ENCODE assay signal across 17 cellular contexts in genomic region chr18:47832348-47832747, GRCh38.
DNase-seq lines count a peak whose midpoint lies in the region; ATAC-seq and TF ChIP-seq lines count a peak whose summit lies in the region.
"Had no signal": no experiment of that assay in that cellular context is flagged by ENCODE, and none has a peak within 500 bp of the region (broad histone marks: within the 10 kb centered on the region; RNA-seq: fewer than 3 reads in every experiment).

No MANE protein-coding gene starts in this region.

- H3K4me1 ChIP-seq in IMR-90 (ENCODE audit: control insufficient read depth, insufficient read depth, low read length) (peaks cover 2% of the 10 kb centered on the region; the same call in 1 of the 2 replicates), OCI-LY7 (ENCODE audit: insufficient read depth, low read length, poor library complexity, severe bottlenecking) (no peaks in the 10 kb centered on the region)
- H3K4me1 ChIP-seq: SJCRH30 had no signal

- H4K8ac ChIP-seq in IMR-90 (ENCODE audit: low read depth in 2 of 2, low read length in 2 of 2) = no peak overlapping the region

- H3K79me1 ChIP-seq in IMR-90 (ENCODE audit: low read depth in 1 of 2, low read length in 2 of 2) = no peaks in the 10 kb centered on the region

- no CpG with 5 or more reads among the region's 1 CpG for WGBS in IMR-90 (ENCODE audit: extremely low coverage in 2 of 2, insufficient read length in 1 of 2), 2 experiments

- TF ChIP-seq CTCF in BJ (IDR thresholded peaks at IDR 0.05; ENCODE audit: insufficient read depth, low read depth, low read length) (no peak), IMR-90 (conservative IDR thresholded peaks at IDR 0.05; ENCODE audit: low read depth, low read length) (no peak), chondrocyte (IDR thresholded peaks at IDR 0.05) (no peak), OCI-LY7 (conservative IDR thresholded peaks at IDR 0.05; ENCODE audit: low read length) (no peak)

- ATAC-seq in IMR-90 (ENCODE audit: low read depth) = peak; percentile 51; the same call in 1 of the 2 replicates
- ATAC-seq in GM21619 (IDR thresholded peaks at IDR 0.05; ENCODE audit: unreplicated experiment) = no peak
- ATAC-seq: HepG2 had no signal

- H2AK9ac ChIP-seq in IMR-90 (replicated peaks; ENCODE audit: low read depth, low read length, poor library complexity) = no peak overlapping the region

- H3K36me3 Mint-ChIP-seq in chondrocyte (ENCODE audit: low read depth) = peaks cover 12% of the 10 kb centered on the region

- in situ Hi-C loops in IMR-90 (cut with MboI; ENCODE audit: low sequenced_read_pairs) = no loop called here

- no peaks in the 10 kb centered on the region for H3K27me3 Mint-ChIP-seq in chondrocyte (ENCODE audit: low read depth)

- H3K9me2 ChIP-seq in OCI-LY7 (ENCODE audit: insufficient read depth, low read length) = no peaks in the 10 kb centered on the region

- no peak overlapping the region for H2BK20ac ChIP-seq in IMR-90 (ENCODE audit: low read depth, low read length)

- no peaks in the 10 kb centered on the region for H3K9me1 ChIP-seq in IMR-90 (ENCODE audit: insufficient read depth, low read length)

- no peak overlapping the region for H3K27ac ChIP-seq in IMR-90 (ENCODE audit: insufficient read depth, low read length)
- no peak overlapping the region for H3K27ac ChIP-seq in OCI-LY7 (ENCODE audit: low read depth, low read length, poor library complexity, severe bottlenecking)
- H3K27ac ChIP-seq: KMS-11, PC-9, SJCRH30 had no signal

- H3K4me2 ChIP-seq in IMR-90 (ENCODE audit: low read depth, low read length) (no peak overlapping the region), OCI-LY7 (ENCODE audit: low read length) (no peak overlapping the region)
- H3K4me2 ChIP-seq: KMS-11, PC-9 had no signal

- no peak overlapping the region for H3K14ac ChIP-seq in IMR-90 (replicated peaks; ENCODE audit: low read depth, low read length)

- H3K23ac ChIP-seq in IMR-90 (ENCODE audit: low read depth, low read length) = no peak overlapping the region

- H4K5ac ChIP-seq in IMR-90 (ENCODE audit: low read depth, low read length) = no peak overlapping the region

- H3K9me3 ChIP-seq in IMR-90 (ENCODE audit: control insufficient read depth, insufficient read depth, low read length) (no peaks in the 10 kb centered on the region), OCI-LY7 (ENCODE audit: low read length) (no peaks in the 10 kb centered on the region)
- H3K9me3 ChIP-seq: SJCRH30 had no signal

- H3K27me3 ChIP-seq in BJ (ENCODE audit: control insufficient read depth, insufficient read depth, low read length) (no peaks in the 10 kb centered on the region), IMR-90 (ENCODE audit: control insufficient read depth, insufficient read depth, low read length) (no peaks in the 10 kb centered on the region)
- H3K27me3 ChIP-seq: SJCRH30 had no signal

- H2BK15ac ChIP-seq in IMR-90 (ENCODE audit: low read depth, low read length) = no peak overlapping the region

- DNase-seq in BJ (ENCODE audit: low read depth) (peak; percentile 17), IMR-90 (peak; percentile 9), chondrocyte (ENCODE audit: low spot score) (no peak), non-pigmented ciliary epithelial cell (ENCODE audit: low read depth) (peak; percentile 8), OCI-LY7 (ENCODE audit: low spot score) (no peak), SIG-M5 treated with dmso at 0.1 percent for 504 hours (lab: John Stamatoyannopoulos, UW; ENCODE audit: unreplicated experiment) (no peak)
- DNase-seq: C1 segment of cervical spinal cord, DMS79 treated with DMSO at 0.1 percent for 48 hours, H9, NCI-H1417 treated with DMSO at 0.1 percent for 48 hours, NCI-H226, NCI-H524 treated with DMSO at 0.1 percent for 48 hours, PC-9, SJCRH30 had no signal

- no peak overlapping the region for H3K18ac ChIP-seq in IMR-90 (ENCODE audit: low read depth, low read length)

- BruUV-seq in IMR-90 (replicated peaks; lab: Mats Ljungman, UMichigan) (no TSS peak), OCI-LY7 (replicated peaks; lab: Mats Ljungman, UMichigan) (no TSS peak)

- dilution Hi-C loops in IMR-90 (cut with HindIII; ENCODE audit: low sequenced_read_pairs, unreplicated experiment) = no loop called here

- no peak for TF ChIP-seq RAD21 in IMR-90 (IDR thresholded peaks at IDR 0.05; ENCODE audit: low read length)

- POLR2A ChIA-PET in BJ (lab: Charles Lee) (no interaction called here), IMR-90 (lab: Charles Lee; ENCODE audit: unreplicated experiment) (no interaction called here), OCI-LY7 (lab: Charles Lee) (no interaction called here)

- no peaks in the 10 kb centered on the region for H3K9me3 Mint-ChIP-seq in chondrocyte (ENCODE audit: low read depth)

- no peak for TF ChIP-seq POLR2A in IMR-90 (IDR thresholded peaks at IDR 0.05; ENCODE audit: low read depth, low read length)

- peak overlapping the region; percentile 49 for H3K27ac Mint-ChIP-seq in chondrocyte (ENCODE audit: unreplicated experiment)

- no peak overlapping the region for H3K56ac ChIP-seq in IMR-90 (ENCODE audit: extremely low read depth, insufficient read depth, low read length)

- no peaks in the 10 kb centered on the region for H3K79me2 ChIP-seq in OCI-LY7 (ENCODE audit: insufficient read depth, low read depth, low read length)

- intact Hi-C loops in IMR-90 (cut with micrococcal nuclease) (loop anchor here (5.0 kb wide), 1 partner anchor 95 kb away; no protein-coding TSS in a partner anchor), OCI-LY7 (cut with micrococcal nuclease; ENCODE audit: unreplicated experiment) (no loop called here)

- H4K20me1 ChIP-seq in IMR-90 (ENCODE audit: insufficient read depth, low read length) = no peaks in the 10 kb centered on the region
- H4K20me1 ChIP-seq in OCI-LY7 (ENCODE audit: insufficient read depth, low read length) = no peaks in the 10 kb centered on the region

- H3K36me3 ChIP-seq in BJ (ENCODE audit: control insufficient read depth, insufficient read depth, low read length) (no peaks in the 10 kb centered on the region), IMR-90 (ENCODE audit: control insufficient read depth, insufficient read depth, low read length) (no peaks in the 10 kb centered on the region), OCI-LY7 (ENCODE audit: insufficient read depth, low read length) (peaks cover 9% of the 10 kb centered on the region; the same call in 1 of the 2 replicates)

- H3K4me1 Mint-ChIP-seq in chondrocyte (ENCODE audit: low read depth) = peaks cover 30% of the 10 kb centered on the region

- H2AFZ ChIP-seq in IMR-90 (replicated peaks; ENCODE audit: low read length, poor library complexity) = no peak overlapping the region
- H2AFZ ChIP-seq in OCI-LY7 (ENCODE audit: low read length) = no peak overlapping the region
- H2AFZ ChIP-seq: PC-9 had no signal

- no peak overlapping the region for H3K9ac ChIP-seq in IMR-90 (ENCODE audit: low read depth, low read length)
- H3K9ac ChIP-seq: KMS-11 had no signal

- no peak overlapping the region for H2AK5ac ChIP-seq in IMR-90 (ENCODE audit: low read depth, low read length)

- no peak overlapping the region for H2BK120ac ChIP-seq in IMR-90 (ENCODE audit: low read depth, low read length)

- no peak overlapping the region for H3K4me3 ChIP-seq in BJ (ENCODE audit: low read depth, low read length)
- no peak overlapping the region for H3K4me3 ChIP-seq in IMR-90 (ENCODE audit: insufficient read depth, low read depth, low read length)
- H3K4me3 ChIP-seq in OCI-LY7 (ENCODE audit: low read depth, low read length, poor library complexity, severe bottlenecking) = no peak overlapping the region
- H3K4me3 ChIP-seq: PC-9, SJCRH30 had no signal

- CTCF ChIA-PET in BJ (lab: Yijun Ruan, JAX) = no interaction called here
- CTCF ChIA-PET in IMR-90 (lab: Yijun Ruan, JAX) = no interaction called here
- CTCF ChIA-PET in OCI-LY7 (lab: Charles Lee; ENCODE audit: unreplicated experiment) = no interaction called here

- H3K4ac ChIP-seq in IMR-90 (ENCODE audit: low read depth, low read length) = no peak overlapping the region

- H2BK5ac ChIP-seq in IMR-90 (ENCODE audit: low read depth, low read length, poor library complexity, severe bottlenecking) = no peak overlapping the region

- H4K91ac ChIP-seq in IMR-90 (ENCODE audit: insufficient read depth, low read depth, low read length) = no peak overlapping the region

- H3K4me3 Mint-ChIP-seq in chondrocyte (ENCODE audit: unreplicated experiment) = no peak overlapping the region
- H3K4me3 Mint-ChIP-seq: H9 had no signal

TF ChIP-seq in IMR-90, 13 proteins besides CTCF, POLR2A, EP300 and RAD21:
- TF ChIP-seq MAZ (IDR thresholded peaks at IDR 0.05; ENCODE audit: borderline replicate concordance, low read depth, low read length) = no peak
- no peak for TF ChIP-seq ELK1 (IDR thresholded peaks at IDR 0.05; ENCODE audit: borderline replicate concordance, low read depth, low read length)

Comparison
In these comparisons a context has a peak if more than half of its experiments do, and no peak if none do; other contexts are left out.
1. DNase-seq: peak in BJ (single experiment), IMR-90 (single experiment) and non-pigmented ciliary epithelial cell (single experiment); none in chondrocyte (single experiment), OCI-LY7 (single experiment) and SIG-M5 treated with dmso at 0.1 percent for 504 hours (single experiment).